Comparison of ENCODE assay signal across 1 cellular context in the genomic region with DNA sequence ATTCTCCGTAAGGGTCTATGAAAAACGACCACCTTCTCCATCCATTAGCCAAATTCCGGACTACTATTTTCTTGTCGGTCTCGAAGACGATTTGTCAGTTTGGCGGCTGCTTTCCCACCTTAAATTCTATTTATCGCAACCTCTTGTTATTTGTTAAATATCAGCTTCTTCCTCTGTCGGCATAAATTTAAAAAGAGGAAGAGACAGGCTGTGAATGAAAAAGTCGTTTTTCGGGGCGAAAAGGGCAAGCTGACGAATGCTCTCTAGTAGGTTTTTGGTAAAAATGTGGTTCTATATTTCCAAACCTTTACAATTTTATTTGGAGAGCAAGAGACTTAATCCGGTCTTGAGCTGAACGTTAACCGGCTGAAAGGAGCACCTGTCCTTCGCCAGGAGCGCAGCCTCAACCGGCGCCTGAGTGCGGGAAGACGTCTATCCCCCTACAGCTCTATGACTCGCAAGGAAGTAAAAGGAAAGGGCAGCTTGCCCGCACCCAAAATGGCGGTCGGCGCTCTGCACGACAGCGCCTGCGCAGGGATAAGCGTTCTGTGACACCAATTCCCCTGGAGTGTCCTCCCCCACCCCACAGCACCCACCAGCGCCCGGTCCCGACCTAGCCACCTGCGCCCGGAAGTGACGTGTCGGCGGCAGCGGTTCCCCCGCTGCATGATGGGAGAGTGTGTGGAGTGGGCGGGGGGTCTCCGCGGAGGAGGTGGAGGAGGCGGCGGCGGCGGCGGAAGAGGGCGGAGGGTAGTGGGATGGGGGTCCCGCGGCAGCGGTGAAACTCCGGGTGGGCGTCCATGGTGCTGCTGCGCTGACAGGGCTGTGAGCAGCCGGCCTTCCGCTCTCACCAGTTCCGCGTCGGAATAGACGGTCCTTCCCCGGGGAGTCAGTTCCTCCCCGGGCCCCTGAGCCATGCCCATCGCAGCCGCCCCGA.
TF ChIP-seq lines count a peak whose summit lies in the region.

Gene AFTPH, plus strand, starts transcription at position 662 of the 937 bp plus-strand sequence. CDS start 27,147 bp downstream, outside the sequence.

TF ChIP-seq in K562, 482 proteins besides CTCF, POLR2A, EP300 and RAD21 (continued from another document and continues in another):
- TF ChIP-seq, protein P1, sequence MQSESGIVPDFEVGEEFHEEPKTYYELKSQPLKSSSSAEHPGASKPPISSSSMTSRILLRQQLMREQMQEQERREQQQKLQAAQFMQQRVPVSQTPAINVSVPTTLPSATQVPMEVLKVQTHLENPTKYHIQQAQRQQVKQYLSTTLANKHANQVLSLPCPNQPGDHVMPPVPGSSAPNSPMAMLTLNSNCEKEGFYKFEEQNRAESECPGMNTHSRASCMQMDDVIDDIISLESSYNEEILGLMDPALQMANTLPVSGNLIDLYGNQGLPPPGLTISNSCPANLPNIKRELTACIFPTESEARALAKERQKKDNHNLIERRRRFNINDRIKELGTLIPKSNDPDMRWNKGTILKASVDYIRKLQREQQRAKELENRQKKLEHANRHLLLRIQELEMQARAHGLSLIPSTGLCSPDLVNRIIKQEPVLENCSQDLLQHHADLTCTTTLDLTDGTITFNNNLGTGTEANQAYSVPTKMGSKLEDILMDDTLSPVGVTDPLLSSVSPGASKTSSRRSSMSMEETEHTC (IDR thresholded peaks at IDR 0.05) = no peak
- TF ChIP-seq ZNF24 (IDR thresholded peaks at IDR 0.05) (no peak), CBX1 (IDR thresholded peaks at IDR 0.05; ENCODE audit: low read depth) (no peak), MTF1 (CRISPR knock-in tag; IDR thresholded peaks at IDR 0.05; ENCODE audit: borderline replicate concordance) (no peak), ZNF143 (CRISPR knock-in tag; IDR thresholded peaks at IDR 0.05) (peak; percentile 84), GATA2 (CRISPR knock-in tag; IDR thresholded peaks at IDR 0.05) (no peak), NCOA4 (IDR thresholded peaks at IDR 0.05; ENCODE audit: partially characterized antibody) (no peak), USF2 (CRISPR knock-in tag; IDR thresholded peaks at IDR 0.05) (no peak), CHD7 (IDR thresholded peaks at IDR 0.05; ENCODE audit: low read depth, low read length) (no peak), EGR1 (conservative IDR thresholded peaks at IDR 0.05) (peak; percentile 98), FUS (optimal IDR thresholded peaks at IDR 0.05; ENCODE audit: low read depth, low read length) (no peak), FOSL1 (tag; conservative IDR thresholded peaks at IDR 0.05) (no peak; the same call in 1 of the 2 replicates), SIRT6 (IDR thresholded peaks at IDR 0.05; ENCODE audit: low read depth, low read length) (no peak), SUPT5H (IDR thresholded peaks at IDR 0.05) (peak; percentile 86), SRSF9 (IDR thresholded peaks at IDR 0.05; ENCODE audit: borderline replicate concordance, low read depth, low read length) (no peak), ZFP1 (CRISPR knock-in tag; IDR thresholded peaks at IDR 0.05) (no peak), ILK (tag; IDR thresholded peaks at IDR 0.05; ENCODE audit: borderline replicate concordance, low read depth) (no peak), ZNF354B (CRISPR knock-in tag; IDR thresholded peaks at IDR 0.05) (0 out of 2 replicates have a peak, but pooled peaks have one; percentile 25), CREBBP (IDR thresholded peaks at IDR 0.05; ENCODE audit: low read depth, low read length) (no peak), U2AF1 (optimal IDR thresholded peaks at IDR 0.05; ENCODE audit: low read depth, low read length) (no peak), STAT5B (CRISPR knock-in tag; IDR thresholded peaks at IDR 0.05) (no peak), LARP7 (IDR thresholded peaks at IDR 0.05) (peak; percentile 16; the same call in 1 of the 2 replicates), ELF2 (CRISPR knock-in tag; IDR thresholded peaks at IDR 0.05) (no peak), CHD1 (IDR thresholded peaks at IDR 0.05; ENCODE audit: low read length) (no peak), RFX7 (CRISPR knock-in tag; IDR thresholded peaks at IDR 0.05) (no peak), ZFX (CRISPR knock-in tag; IDR thresholded peaks at IDR 0.05) (no peak), FOXO4 (CRISPR knock-in tag; IDR thresholded peaks at IDR 0.05) (no peak), YY1 (IDR thresholded peaks at IDR 0.05; ENCODE audit: borderline replicate concordance in 1 of 3, control insufficient read depth in 1 of 3, extremely low read depth in 1 of 3, insufficient read depth in 3 of 3, insufficient read length in 1 of 3, insufficient replicate concordance in 2 of 3, low read depth in 1 of 3, low read length in 2 of 3) (peak; percentile 97 to 100 (median 99)), MTA1 (IDR thresholded peaks at IDR 0.05; ENCODE audit: borderline replicate concordance) (peak; percentile 61; the same call in 1 of the 2 replicates), COPS2 (conservative IDR thresholded peaks at IDR 0.05) (no peak), CBX2 (IDR thresholded peaks at IDR 0.05; ENCODE audit: insufficient read depth, low read length, poor library complexity, severe bottlenecking) (no peak), GTF3C2 (IDR thresholded peaks at IDR 0.05; ENCODE audit: borderline replicate concordance, extremely low read depth, insufficient read length) (no peak), MEIS2 (IDR thresholded peaks at IDR 0.05; ENCODE audit: partially characterized antibody) (peak; percentile 73)
- TF ChIP-seq, protein P2, sequence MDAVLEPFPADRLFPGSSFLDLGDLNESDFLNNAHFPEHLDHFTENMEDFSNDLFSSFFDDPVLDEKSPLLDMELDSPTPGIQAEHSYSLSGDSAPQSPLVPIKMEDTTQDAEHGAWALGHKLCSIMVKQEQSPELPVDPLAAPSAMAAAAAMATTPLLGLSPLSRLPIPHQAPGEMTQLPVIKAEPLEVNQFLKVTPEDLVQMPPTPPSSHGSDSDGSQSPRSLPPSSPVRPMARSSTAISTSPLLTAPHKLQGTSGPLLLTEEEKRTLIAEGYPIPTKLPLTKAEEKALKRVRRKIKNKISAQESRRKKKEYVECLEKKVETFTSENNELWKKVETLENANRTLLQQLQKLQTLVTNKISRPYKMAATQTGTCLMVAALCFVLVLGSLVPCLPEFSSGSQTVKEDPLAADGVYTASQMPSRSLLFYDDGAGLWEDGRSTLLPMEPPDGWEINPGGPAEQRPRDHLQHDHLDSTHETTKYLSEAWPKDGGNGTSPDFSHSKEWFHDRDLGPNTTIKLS (IDR thresholded peaks at IDR 0.05; ENCODE audit: borderline replicate concordance, low read depth) = no peak; the same call in 1 of the 2 replicates
